In the genomic region with DNA sequence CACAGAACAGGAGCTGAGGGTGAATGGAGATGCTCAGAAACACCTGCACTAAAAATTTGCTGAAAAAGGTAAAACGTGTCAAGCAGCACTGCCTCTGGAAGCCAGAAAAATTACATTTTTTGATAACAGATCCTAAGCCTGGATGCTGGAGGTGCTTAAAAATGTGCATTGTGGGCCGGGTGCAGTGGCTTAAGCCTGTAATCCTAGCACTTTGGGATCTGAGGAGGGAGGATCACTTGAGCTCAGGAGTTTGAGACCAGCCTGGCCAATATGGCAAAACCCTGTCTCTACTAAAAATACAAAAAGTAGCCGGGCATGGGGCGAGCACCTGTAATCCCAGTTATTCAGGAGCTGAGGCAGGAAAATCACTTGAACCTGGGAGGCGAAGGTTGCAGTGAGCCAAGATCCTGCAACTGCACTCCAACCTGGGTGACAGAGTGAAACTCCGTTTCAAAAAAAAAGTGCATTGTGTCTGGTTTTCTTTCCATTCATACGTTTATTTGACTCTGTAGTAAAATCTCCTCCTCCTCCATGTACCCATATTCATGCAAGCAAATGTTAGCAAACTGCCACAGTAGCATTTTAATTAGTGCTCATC, we compare ENCODE assay signal across 8 cellular contexts. TPM values are rescaled to one million over a fixed set of nuclear protein-coding genes. Genes with fewer than 3 reads are reported as not detected.
DNase-seq lines count a peak whose midpoint lies in the region; ATAC-seq and TF ChIP-seq lines count a peak whose summit lies in the region.

No MANE protein-coding gene starts in this region.

- H4K20me1 ChIP-seq in fibroblast of lung (ENCODE audit: control insufficient read depth, extremely low read depth, insufficient read depth, low read length) = no peaks in the 10 kb centered on the region

- no peak for TF ChIP-seq CTCF in Peyer's patch (IDR thresholded peaks at IDR 0.05)
- no peak for TF ChIP-seq CTCF in fibroblast of lung (conservative IDR thresholded peaks at IDR 0.05 in 1 of 2, IDR thresholded peaks at IDR 0.05 in 1 of 2; ENCODE audit: low read depth in 1 of 2, low read length in 2 of 2)

- H2AFZ ChIP-seq in fibroblast of lung (ENCODE audit: low read length) = peak overlapping the region; percentile 71

- DNase-seq in Peyer's patch (no peak), fibroblast of lung (ENCODE audit: low read depth in 2 of 2) (no peak), sciatic nerve (ENCODE audit: low spot score) (no peak), NCI-H146 treated with DMSO at 0.1 percent for 48 hours (lab: John Stamatoyannopoulos, UW; ENCODE audit: unreplicated experiment) (no peak)

- peak overlapping the region; percentile 11 for H3K9ac ChIP-seq in fibroblast of lung (ENCODE audit: insufficient read depth, low read length)

- H3K36me3 ChIP-seq in Peyer's patch = peaks cover 0 to 7% (median 0%) of the 10 kb centered on the region in 3 donors
- H3K36me3 ChIP-seq in fibroblast of lung (ENCODE audit: control insufficient read depth, insufficient read depth, low read length) = peaks cover 3% of the 10 kb centered on the region

- TF ChIP-seq POLR2A in Peyer's patch (IDR thresholded peaks at IDR 0.05) = no peak

- peaks cover 0 to 22% (median 0%) of the 10 kb centered on the region in 4 donors for H3K4me1 ChIP-seq in Peyer's patch
- no peaks in the 10 kb centered on the region for H3K4me1 ChIP-seq in fibroblast of lung (ENCODE audit: control insufficient read depth, extremely low read depth, insufficient read depth, low read length)

- H3K9me3 ChIP-seq in Peyer's patch (no peaks in the 10 kb centered on the region), fibroblast of lung (ENCODE audit: control insufficient read depth, insufficient read depth, low read depth, low read length) (no peaks in the 10 kb centered on the region)

- ATAC-seq in GM19324 (IDR thresholded peaks at IDR 0.05; ENCODE audit: low FRiP score, unreplicated experiment) (peak; percentile 13), sciatic nerve (peak; percentile 9), HG03108 (IDR thresholded peaks at IDR 0.05; ENCODE audit: unreplicated experiment) (no peak), HG03045 (IDR thresholded peaks at IDR 0.05; ENCODE audit: unreplicated experiment) (no peak), GM21619 (IDR thresholded peaks at IDR 0.05; ENCODE audit: unreplicated experiment) (no peak)

- peak overlapping the region; percentile 69 to 86 (median 80) for H3K27ac ChIP-seq in Peyer's patch
- peak overlapping the region; percentile 83 for H3K27ac ChIP-seq in fibroblast of lung (ENCODE audit: insufficient read depth, low read length)

- intact Hi-C loops in sciatic nerve (cut with DNase I) = no loop called here

- H3K4me3 ChIP-seq in Peyer's patch (peak overlapping the region; percentile 44 to 68 (median 50)), fibroblast of lung (replicated peaks in 1 of 4; ENCODE audit: control extremely low read depth in 1 of 4, insufficient read depth in 1 of 4, low read depth in 3 of 4, low read length in 4 of 4) (peak overlapping the region; percentile 68 to 98 (median 88))

- peak overlapping the region; percentile 77 for H3K4me2 ChIP-seq in fibroblast of lung (ENCODE audit: extremely low read depth, insufficient read depth, low read length)

- H3K79me2 ChIP-seq in fibroblast of lung (ENCODE audit: control insufficient read depth, insufficient read depth, low read length) = no peaks in the 10 kb centered on the region

- H3K27me3 ChIP-seq in Peyer's patch (no peaks in the 10 kb centered on the region), fibroblast of lung (ENCODE audit: control insufficient read depth, insufficient read depth, low read length) (no peaks in the 10 kb centered on the region)

RNA-seq across cellular contexts. Expression of gene BTN3A1, which starts 0.6 kb away (rescaled TPM):
- total RNA-seq in Peyer's patch (10 to 100 TPM; 34.9 to 84.2 (median 48.5) TPM), fibroblast of lung (36.5 and 42.9 TPM in 2 replicates), sciatic nerve (30.1 TPM)
- polyA plus RNA-seq in fibroblast of lung = 19.8 and 31.6 TPM in 2 replicates
- 11.2 and 16.9 TPM in 2 replicates for polyA plus RNA-seq in fibroblast of lung (2012)
- 16.1 and 40.2 TPM in 2 replicates for polyA minus RNA-seq in fibroblast of lung (ENCODE audit: low replicate concordance)

RNA-seq across cellular contexts. Expression of gene BTN2A2, which starts 18.6 kb away (rescaled TPM):
- 10 to 100 TPM in 2 of 4 donors, 1 to 10 TPM in 2; 4.7 to 41.3 (median 11.9) TPM for total RNA-seq in Peyer's patch
- 7.4 and 12.7 TPM in 2 replicates for total RNA-seq in fibroblast of lung
- polyA plus RNA-seq in fibroblast of lung = 8.6 and 14.8 TPM in 2 replicates
- polyA plus RNA-seq in fibroblast of lung (2012) = 8.3 and 12.5 TPM in 2 replicates
- 10.0 and 21.7 TPM in 2 replicates for polyA minus RNA-seq in fibroblast of lung (ENCODE audit: low replicate concordance)
- 12.5 TPM for total RNA-seq in sciatic nerve

RNA-seq across cellular contexts. Expression of gene BTN3A2, which starts 36.5 kb away (rescaled TPM):
- 10 to 100 TPM; 25.6 to 44.9 (median 37.0) TPM for total RNA-seq in Peyer's patch
- 21.6 and 21.8 TPM in 2 replicates for total RNA-seq in fibroblast of lung
- 27.2 and 39.1 TPM in 2 replicates for polyA plus RNA-seq in fibroblast of lung
- 19.1 and 24.8 TPM in 2 replicates for polyA plus RNA-seq in fibroblast of lung (2012)
- 10.0 and 23.6 TPM in 2 replicates for polyA minus RNA-seq in fibroblast of lung (ENCODE audit: low replicate concordance)
- 35.8 TPM for total RNA-seq in sciatic nerve

RNA-seq across cellular contexts. Expression of gene BTN3A3, which starts 38.8 kb away (rescaled TPM):
- 10 to 100 TPM; 13.7 to 62.7 (median 28.1) TPM for total RNA-seq in Peyer's patch
- total RNA-seq in fibroblast of lung = 27.7 and 33.7 TPM in 2 replicates
- polyA plus RNA-seq in fibroblast of lung = 23.0 and 33.7 TPM in 2 replicates
- polyA plus RNA-seq in fibroblast of lung (2012) = 15.7 and 20.6 TPM in 2 replicates
- polyA minus RNA-seq in fibroblast of lung (ENCODE audit: low replicate concordance) = 14.9 and 40.8 TPM in 2 replicates
- 33.4 TPM for total RNA-seq in sciatic nerve

RNA-seq across cellular contexts. Expression of gene BTN2A1, which starts 56.3 kb away (rescaled TPM):
- 10 to 100 TPM; 19.6 to 38.0 (median 33.4) TPM for total RNA-seq in Peyer's patch
- total RNA-seq in fibroblast of lung = 8.7 and 14.9 TPM in 2 replicates
- 22.7 and 26.4 TPM in 2 replicates for polyA plus RNA-seq in fibroblast of lung
- 16.4 and 19.3 TPM in 2 replicates for polyA plus RNA-seq in fibroblast of lung (2012)
- polyA minus RNA-seq in fibroblast of lung (ENCODE audit: low replicate concordance) = 7.1 and 16.2 TPM in 2 replicates
- 29.1 TPM for total RNA-seq in sciatic nerve

Comparison
In these comparisons a context has a peak if more than half of its experiments do, and no peak if none do; other contexts are left out.
1. ATAC-seq: peak in GM19324 (single experiment) and sciatic nerve (single experiment); none in HG03108 (single experiment), HG03045 (single experiment) and GM21619 (single experiment).